ENCODE assay signal across 8 cellular contexts in genomic region chr22:39175127-39176066, GRCh38. TPM values are rescaled to one million over a fixed set of nuclear protein-coding genes. Genes with fewer than 3 reads are reported as not detected.
DNase-seq lines count a peak whose midpoint lies in the region; ATAC-seq and TF ChIP-seq lines count a peak whose summit lies in the region.

No MANE protein-coding gene starts in this region.

- ATAC-seq in GM21381 (IDR thresholded peaks at IDR 0.05; ENCODE audit: unreplicated experiment) (no peak), HG03521 (IDR thresholded peaks at IDR 0.05; ENCODE audit: unreplicated experiment) (no peak)

- peak; percentile 52 for DNase-seq in H7
- DNase-seq in adrenal gland, result peak in 3 of 7 donors; percentile 25 to 57 (median 39)
- DNase-seq in smooth muscle cell (lab: John Stamatoyannopoulos, UW; ENCODE audit: unreplicated experiment), result no peak
- no peak for DNase-seq in CD1c-positive myeloid dendritic cell (ENCODE audit: extremely low spot score)
- no peak for DNase-seq in Karpas-422

- intact Hi-C loops in adrenal gland (cut with DNase I), result loop anchor here (2.0 to 10.0 kb wide), 4 partner anchors 122 to 349 kb away; partner anchors contain the start of gene ATF4 (in 1 of the 2)

- peaks cover 23% of the 10 kb centered on the region for H3F3A ChIP-seq in smooth muscle cell (ENCODE audit: low read depth)

- peak overlapping the region; percentile 35 for H3K4me2 ChIP-seq in smooth muscle cell
- H3K4me2 ChIP-seq in Karpas-422 (ENCODE audit: low read depth, low read length, poor library complexity, severe bottlenecking), result no peak overlapping the region

- H3K9ac ChIP-seq in smooth muscle cell (ENCODE audit: low read depth) (no peak overlapping the region), Karpas-422 (ENCODE audit: low read length) (no peak overlapping the region)

- no peak overlapping the region for H2AFZ ChIP-seq in smooth muscle cell (ENCODE audit: low read depth)
- no peak overlapping the region for H2AFZ ChIP-seq in Karpas-422 (ENCODE audit: low read length)

- H3K27ac ChIP-seq in adrenal gland (peak overlapping the region; percentile 9 to 89 (median 66)), layer of hippocampus (ENCODE audit: low read depth, low read length) (peak overlapping the region; percentile 24), smooth muscle cell (ENCODE audit: low read depth) (peak overlapping the region; percentile 89), Karpas-422 (ENCODE audit: low read length) (no peak overlapping the region)

- no peaks in the 10 kb centered on the region for H3K9me2 ChIP-seq in Karpas-422 (replicated peaks; ENCODE audit: insufficient read depth, low read length)

- no peak for TF ChIP-seq POLR2A in adrenal gland (IDR thresholded peaks at IDR 0.05)

- WGBS in adrenal gland, 4 donors, result 43 to 77% (median 63%) methylated on average over 5 to 22 of the region's 22 CpGs
- 73% methylated on average over 22 of the region's 22 CpGs for WGBS in smooth muscle cell (ENCODE audit: low lambda C conversion rate)

- no peaks in the 10 kb centered on the region for H3K36me3 ChIP-seq in H7 (replicated peaks; ENCODE audit: control insufficient read depth, insufficient read depth, low read length)
- no peaks in the 10 kb centered on the region for H3K36me3 ChIP-seq in adrenal gland (replicated peaks in 1 of 2)
- H3K36me3 ChIP-seq in smooth muscle cell (ENCODE audit: low read depth), result no peaks in the 10 kb centered on the region
- no peaks in the 10 kb centered on the region for H3K36me3 ChIP-seq in Karpas-422 (ENCODE audit: insufficient read depth, low read length)

- no peak overlapping the region for H3K4me3 ChIP-seq in H7 (ENCODE audit: insufficient read depth, low read depth, low read length)
- H3K4me3 ChIP-seq in adrenal gland, result peak overlapping the region in 1 of 4 donors; percentile 4
- H3K4me3 ChIP-seq in smooth muscle cell, result no peak overlapping the region
- H3K4me3 ChIP-seq in Karpas-422 (ENCODE audit: low read length), result no peak overlapping the region

- TF ChIP-seq CTCF in adrenal gland (IDR thresholded peaks at IDR 0.05) (no peak), smooth muscle cell (IDR thresholded peaks at IDR 0.05; ENCODE audit: borderline replicate concordance, insufficient read depth, poor library complexity, severe bottlenecking) (no peak)

- peaks cover 34 to 58% of the 10 kb centered on the region in 2 donors for H3K4me1 ChIP-seq in adrenal gland (replicated peaks in 1 of 2)
- peaks cover 35% of the 10 kb centered on the region for H3K4me1 ChIP-seq in smooth muscle cell (ENCODE audit: low read depth)
- peaks cover 6% of the 10 kb centered on the region for H3K4me1 ChIP-seq in Karpas-422 (ENCODE audit: low read length)

- H3K79me2 ChIP-seq in smooth muscle cell (ENCODE audit: low read depth), result no peaks in the 10 kb centered on the region
- no peaks in the 10 kb centered on the region for H3K79me2 ChIP-seq in Karpas-422 (ENCODE audit: low read length)

- H4K20me1 ChIP-seq in smooth muscle cell (ENCODE audit: low read depth) (no peaks in the 10 kb centered on the region), Karpas-422 (ENCODE audit: insufficient read depth, low read depth, low read length) (no peaks in the 10 kb centered on the region)

- H3K27me3 ChIP-seq in H7 (ENCODE audit: control insufficient read depth, insufficient read depth, low read length) (no peaks in the 10 kb centered on the region), adrenal gland (no peaks in the 10 kb centered on the region), layer of hippocampus (ENCODE audit: control insufficient read depth, insufficient read depth, low read length) (no peaks in the 10 kb centered on the region), smooth muscle cell (ENCODE audit: low read depth) (no peaks in the 10 kb centered on the region), Karpas-422 (ENCODE audit: low read length) (no peaks in the 10 kb centered on the region)

- H3K9me3 ChIP-seq in adrenal gland (replicated peaks in 1 of 3) (no peaks in the 10 kb centered on the region), smooth muscle cell (replicated peaks; ENCODE audit: low read depth) (no peaks in the 10 kb centered on the region), Karpas-422 (ENCODE audit: low read length) (no peaks in the 10 kb centered on the region)

RNA-seq across cellular contexts. Expression of gene CBX7, which starts 22.9 kb away (rescaled TPM):
- 4.5 and 5.4 TPM in 2 replicates for total RNA-seq in H7 (2014; rRNA removed; shearing (Covaris generic))
- total RNA-seq in adrenal gland (10 to 100 TPM; 30.3 to 89.2 (median 63.2) TPM), smooth muscle cell (0.40 and 4.8 TPM in 2 replicates)
- polyA plus RNA-seq in adrenal gland (10 to 100 TPM; 11.8 to 52.4 (median 26.3) TPM), smooth muscle cell (1.7 and 2.2 TPM in 2 replicates)
- 1.7 and 3.5 TPM in 2 replicates for total RNA-seq in Karpas-422 (2014; rRNA removed; shearing (Covaris generic); ENCODE audit: low replicate concordance)
